ENCODE assay signal across 8 cellular contexts in genomic region chr1:203273206-203273868, GRCh38. TPM values are rescaled to one million over a fixed set of nuclear protein-coding genes. Genes with fewer than 3 reads are reported as not detected.
DNase-seq lines count a peak whose midpoint lies in the region; ATAC-seq, FAIRE-seq and TF ChIP-seq lines count a peak whose summit lies in the region.

No MANE protein-coding gene starts in this region.

- DNase-seq in NCI-H2196 (lab: John Stamatoyannopoulos, UW; ENCODE audit: unreplicated experiment) (peak; percentile 95), kidney (peak; percentile 94)
- DNase-seq in activated CD4-positive, CD25-positive, alpha-beta regulatory T cell treated with anti-CD3 and anti-CD28 coated beads, Interleukin-2, amount 50 U/mL, for 16 hours (ENCODE audit: low read depth, low spot score), result peak; percentile 90
- peak; percentile 88 for DNase-seq in central memory CD4-positive, alpha-beta T cell
- peak; percentile 84 to 90 for DNase-seq in stimulated activated CD4-positive, alpha-beta T cell treated with anti-CD3 and anti-CD28 coated beads, Interleukin-15, amount 100 ng/mL, for 48 hours (ENCODE audit: low read depth in 2 of 2)

- peak; percentile 43 for ATAC-seq in GM18868 (IDR thresholded peaks at IDR 0.05; ENCODE audit: unreplicated experiment)
- ATAC-seq in HG03135 (IDR thresholded peaks at IDR 0.05; ENCODE audit: unreplicated experiment), result peak; percentile 57

- H3K27ac ChIP-seq in ACC112 (ENCODE audit: low read depth, low read length), result no peak overlapping the region
- H3K27ac ChIP-seq in kidney (ENCODE audit: low read depth in 2 of 2, low read length in 2 of 2), result peak overlapping the region; percentile 0 to 33

- intact Hi-C loops in kidney (cut with DNase I), result loop anchor here (5.0 to 10.0 kb wide), 2 partner anchors 59 to 221 kb away; partner anchors contain the start of gene OPTC

- no peaks in the 10 kb centered on the region for H3K27me3 ChIP-seq in ACC112 (ENCODE audit: insufficient read depth, low read length)

- FAIRE-seq in kidney (lab: Jason Lieb, UNC), result no peak

- TF ChIP-seq CTCF in kidney (IDR thresholded peaks at IDR 0.05; ENCODE audit: borderline replicate concordance, extremely low read depth, insufficient read depth), result peak; percentile 99

- peak overlapping the region; percentile 44 for H2AFZ ChIP-seq in ACC112 (ENCODE audit: low read length, unreplicated experiment)

- peak overlapping the region; percentile 2 to 44 for H3K9ac ChIP-seq in kidney (ENCODE audit: low read length in 2 of 2)

- H3K36me3 ChIP-seq in ACC112 (ENCODE audit: insufficient read depth, low read length) (no peaks in the 10 kb centered on the region), kidney (ENCODE audit: control insufficient read depth in 1 of 2, insufficient read depth in 2 of 2, low read length in 2 of 2) (no peaks in the 10 kb centered on the region)

- H3K4me3 ChIP-seq in ACC112 (ENCODE audit: low read depth, low read length), result 0 out of 2 replicates have a peak overlapping the region, but pooled peaks have one; percentile 39
- H3K4me3 ChIP-seq in kidney (ENCODE audit: low read length in 2 of 2), result peak overlapping the region; percentile 40 to 53

- no peaks in the 10 kb centered on the region for H3K79me2 ChIP-seq in ACC112 (ENCODE audit: control insufficient read depth, insufficient read depth, low read length, unreplicated experiment)

- H3K9me3 ChIP-seq in kidney (ENCODE audit: control insufficient read depth in 1 of 2, low read length in 2 of 2), result no peaks in the 10 kb centered on the region

- peaks cover 5% of the 10 kb centered on the region for H3K4me1 ChIP-seq in ACC112 (ENCODE audit: control insufficient read depth, insufficient read depth, low read length, unreplicated experiment)
- H3K4me1 ChIP-seq in kidney (ENCODE audit: control insufficient read depth in 1 of 2, insufficient read depth in 1 of 2, low read depth in 1 of 2, low read length in 2 of 2), result peaks cover 5 to 20% of the 10 kb centered on the region in 2 donors

RNA-seq across cellular contexts. Expression of gene BTG2, which starts 32.0 kb away (rescaled TPM):
- 59.9 TPM for total RNA-seq in kidney
- polyA plus RNA-seq in kidney (ENCODE audit: insufficient read depth, low read depth, low replicate concordance), result 156 TPM

RNA-seq across cellular contexts. Expression of gene CHIT1, which starts 43.9 kb away (rescaled TPM):
- total RNA-seq in kidney, result 1.1 TPM
- not detected for polyA plus RNA-seq in kidney (ENCODE audit: insufficient read depth, low read depth, low replicate concordance)
